8 cellular contexts compared by ENCODE assay signal in the genomic region with DNA sequence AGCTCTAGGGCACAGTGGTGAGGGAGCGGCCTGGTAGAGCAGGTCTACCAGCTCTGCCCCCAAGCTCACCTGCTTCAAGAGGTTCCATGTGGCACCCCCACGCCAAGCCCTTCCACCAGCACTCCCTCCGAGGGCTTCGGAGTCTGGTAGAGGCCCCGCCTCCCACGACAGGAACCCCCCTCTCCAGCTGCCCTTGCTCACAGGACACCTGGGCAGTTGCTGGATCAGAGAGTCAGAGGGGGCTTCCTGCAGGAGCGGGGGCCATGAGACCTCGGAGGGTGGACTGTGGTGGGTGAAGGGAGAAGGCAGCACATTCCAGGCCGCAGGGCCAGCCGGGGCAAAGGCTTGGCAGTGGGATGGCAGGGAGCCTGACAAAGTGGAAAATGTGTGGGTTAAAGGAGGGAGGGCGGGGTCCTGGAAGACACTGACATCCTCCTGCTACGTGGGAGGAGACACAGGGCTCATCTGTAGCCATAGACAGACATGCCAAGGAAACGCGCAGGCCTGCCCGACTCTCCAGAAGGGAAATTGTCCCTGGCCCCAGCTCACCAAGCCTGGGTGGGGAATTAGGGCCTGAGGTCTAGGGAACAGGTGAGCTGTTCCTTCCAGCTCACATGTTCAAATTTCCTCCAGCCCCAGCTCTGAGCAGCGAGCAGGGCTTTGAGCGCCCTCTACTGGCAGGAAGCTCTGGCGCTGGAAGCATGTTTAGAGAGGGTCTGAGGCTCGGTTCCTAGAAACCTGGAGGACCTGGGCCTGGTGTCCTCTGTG.
A peak's percentile ranks its signal among the peaks of the same experiment; 100 is the strongest.
DNase-seq lines count a peak whose midpoint lies in the region; ATAC-seq and TF ChIP-seq lines count a peak whose summit lies in the region.

No MANE protein-coding gene starts in this region.

- ATAC-seq in GM23338 (peak; percentile 42), lung (ENCODE audit: insufficient read depth, low FRiP score) (no peak), GM21526 (IDR thresholded peaks at IDR 0.05; ENCODE audit: low FRiP score, unreplicated experiment) (no peak)

- H3K4me3 ChIP-seq in AG09309 (ENCODE audit: control insufficient read depth, low read depth, low read length) (no peak overlapping the region), GM23338 (no peak overlapping the region), dorsolateral prefrontal cortex (no peak overlapping the region), lung (no peak overlapping the region)

- 44% methylated on average over 18 to 19 of the region's 19 CpGs for WGBS in lung, 2 donors

- H3F3A ChIP-seq in GM23338 (replicated peaks; ENCODE audit: low read depth), result 0 out of 2 replicates have a peak, but pooled peaks cover 4% of the 10 kb centered on the region

- TF ChIP-seq CTCF in AG09309 (IDR thresholded peaks at IDR 0.05; ENCODE audit: control insufficient read depth, insufficient read depth, low read depth, low read length, missing control alignments) (peak; percentile 99), GM23338 (conservative IDR thresholded peaks at IDR 0.05; ENCODE audit: low read depth in 2 of 2) (peak; percentile 93 to 100), dorsolateral prefrontal cortex (IDR thresholded peaks at IDR 0.05 in 54 of 56, conservative IDR thresholded peaks at IDR 0.05 in 2 of 56; ENCODE audit: low read depth in 1 of 56, partially characterized antibody in 56 of 56) (peak; percentile 69 to 98 (median 96)), lung (IDR thresholded peaks at IDR 0.05; ENCODE audit: control extremely low read depth, extremely low read depth) (peak; percentile 94)

- no peak overlapping the region for H3K4me2 ChIP-seq in GM23338

- H3K36me3 ChIP-seq in GM23338 (ENCODE audit: insufficient read depth), result no peaks in the 10 kb centered on the region
- H3K36me3 ChIP-seq in lung (ENCODE audit: control insufficient read depth in 2 of 2, insufficient read depth in 2 of 2, low read length in 2 of 2), result no peaks in the 10 kb centered on the region

- H3K27ac Mint-ChIP-seq in GM23338, result no peak overlapping the region

- peaks cover 10% of the 10 kb centered on the region; the same call in 2 of the 3 replicates for H3K4me1 Mint-ChIP-seq in GM23338

- no peaks in the 10 kb centered on the region for H3K9me2 ChIP-seq in GM23338 (ENCODE audit: insufficient read depth)

- intact Hi-C loops in dorsolateral prefrontal cortex (cut with DNase I), result loop anchor here (2.0 to 10.0 kb wide), 5 partner anchors 67 to 474 kb away; no protein-coding TSS in a partner anchor

- no peak overlapping the region for H3K4me3 Mint-ChIP-seq in GM23338

- no peaks in the 10 kb centered on the region for H3K36me3 Mint-ChIP-seq in GM23338 (ENCODE audit: low read depth)

- H3K27me3 ChIP-seq in GM23338 (ENCODE audit: insufficient read depth), result no peaks in the 10 kb centered on the region
- no peaks in the 10 kb centered on the region for H3K27me3 ChIP-seq in dorsolateral prefrontal cortex
- no peaks in the 10 kb centered on the region for H3K27me3 ChIP-seq in lung (ENCODE audit: control insufficient read depth, insufficient read depth)

- H3K27ac ChIP-seq in GM23338 (ENCODE audit: low read depth) (no peak overlapping the region), dorsolateral prefrontal cortex (peak overlapping the region in 1 of 59 donors; percentile 16), lung (ENCODE audit: low read depth in 1 of 2, low read length in 1 of 2) (no peak overlapping the region)

- no peaks in the 10 kb centered on the region for H3K79me2 ChIP-seq in GM23338 (replicated peaks; ENCODE audit: insufficient read depth)

- peak overlapping the region; percentile 78 for H2AFZ ChIP-seq in GM23338

- DNase-seq in AG09309 (ENCODE audit: low read depth), result no peak
- DNase-seq in GM23338 (ENCODE audit: low spot score), result peak; percentile 95
- DNase-seq in NCI-H524 (lab: John Stamatoyannopoulos, UW), result peak; percentile 75 to 89
- DNase-seq in activated CD4-positive, alpha-beta T cell treated with anti-CD3 and anti-CD28 coated beads, Interleukin-2, amount 50 U/mL, for 1 hour, result peak; percentile 82
- DNase-seq in dorsolateral prefrontal cortex, result peak; percentile 70 to 88 (median 81)
- peak; percentile 75 for DNase-seq in lung (ENCODE audit: low spot score)
- DNase-seq in stimulated activated CD8-positive, alpha-beta memory T cell treated with anti-CD3 and anti-CD28 coated beads, Interleukin-15, amount 100 ng/mL, for 24 hours (ENCODE audit: low read depth), result peak; percentile 74

- H3K9me3 Mint-ChIP-seq in GM23338, result no peaks in the 10 kb centered on the region

- H3K4me1 ChIP-seq in GM23338 (ENCODE audit: insufficient read depth), result peaks cover 6% of the 10 kb centered on the region; the same call in 1 of the 2 replicates
- peaks cover 0 to 5% of the 10 kb centered on the region in 2 donors for H3K4me1 ChIP-seq in lung (ENCODE audit: control insufficient read depth in 2 of 2, insufficient read depth in 2 of 2, low read length in 2 of 2)

- no peaks in the 10 kb centered on the region for H4K20me1 ChIP-seq in GM23338 (replicated peaks; ENCODE audit: insufficient read depth)

- no peaks in the 10 kb centered on the region for H3K9me3 ChIP-seq in lung (ENCODE audit: control insufficient read depth in 2 of 2, insufficient read depth in 1 of 2, low read length in 1 of 2)

- H3K27me3 Mint-ChIP-seq in GM23338 (ENCODE audit: insufficient read depth, low read depth, poor library complexity), result peaks cover 24% of the 10 kb centered on the region

TF ChIP-seq in GM23338, 12 proteins besides CTCF, POLR2A, EP300 and RAD21 (continues in another document):
- TF ChIP-seq EZH2 (IDR thresholded peaks at IDR 0.05; ENCODE audit: low read depth, unreplicated experiment) (no peak), POLR2AphosphoS5 (IDR thresholded peaks at IDR 0.05; ENCODE audit: low read depth) (no peak), ZNF114 (CRISPR knock-in tag; IDR thresholded peaks at IDR 0.05) (no peak), JUNB (IDR thresholded peaks at IDR 0.05; ENCODE audit: unreplicated experiment) (no peak)
- TF ChIP-seq, protein P1, sequence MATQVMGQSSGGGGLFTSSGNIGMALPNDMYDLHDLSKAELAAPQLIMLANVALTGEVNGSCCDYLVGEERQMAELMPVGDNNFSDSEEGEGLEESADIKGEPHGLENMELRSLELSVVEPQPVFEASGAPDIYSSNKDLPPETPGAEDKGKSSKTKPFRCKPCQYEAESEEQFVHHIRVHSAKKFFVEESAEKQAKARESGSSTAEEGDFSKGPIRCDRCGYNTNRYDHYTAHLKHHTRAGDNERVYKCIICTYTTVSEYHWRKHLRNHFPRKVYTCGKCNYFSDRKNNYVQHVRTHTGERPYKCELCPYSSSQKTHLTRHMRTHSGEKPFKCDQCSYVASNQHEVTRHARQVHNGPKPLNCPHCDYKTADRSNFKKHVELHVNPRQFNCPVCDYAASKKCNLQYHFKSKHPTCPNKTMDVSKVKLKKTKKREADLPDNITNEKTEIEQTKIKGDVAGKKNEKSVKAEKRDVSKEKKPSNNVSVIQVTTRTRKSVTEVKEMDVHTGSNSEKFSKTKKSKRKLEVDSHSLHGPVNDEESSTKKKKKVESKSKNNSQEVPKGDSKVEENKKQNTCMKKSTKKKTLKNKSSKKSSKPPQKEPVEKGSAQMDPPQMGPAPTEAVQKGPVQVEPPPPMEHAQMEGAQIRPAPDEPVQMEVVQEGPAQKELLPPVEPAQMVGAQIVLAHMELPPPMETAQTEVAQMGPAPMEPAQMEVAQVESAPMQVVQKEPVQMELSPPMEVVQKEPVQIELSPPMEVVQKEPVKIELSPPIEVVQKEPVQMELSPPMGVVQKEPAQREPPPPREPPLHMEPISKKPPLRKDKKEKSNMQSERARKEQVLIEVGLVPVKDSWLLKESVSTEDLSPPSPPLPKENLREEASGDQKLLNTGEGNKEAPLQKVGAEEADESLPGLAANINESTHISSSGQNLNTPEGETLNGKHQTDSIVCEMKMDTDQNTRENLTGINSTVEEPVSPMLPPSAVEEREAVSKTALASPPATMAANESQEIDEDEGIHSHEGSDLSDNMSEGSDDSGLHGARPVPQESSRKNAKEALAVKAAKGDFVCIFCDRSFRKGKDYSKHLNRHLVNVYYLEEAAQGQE (IDR thresholded peaks at IDR 0.05; ENCODE audit: unreplicated experiment), result no peak
- TF ChIP-seq, protein P2, sequence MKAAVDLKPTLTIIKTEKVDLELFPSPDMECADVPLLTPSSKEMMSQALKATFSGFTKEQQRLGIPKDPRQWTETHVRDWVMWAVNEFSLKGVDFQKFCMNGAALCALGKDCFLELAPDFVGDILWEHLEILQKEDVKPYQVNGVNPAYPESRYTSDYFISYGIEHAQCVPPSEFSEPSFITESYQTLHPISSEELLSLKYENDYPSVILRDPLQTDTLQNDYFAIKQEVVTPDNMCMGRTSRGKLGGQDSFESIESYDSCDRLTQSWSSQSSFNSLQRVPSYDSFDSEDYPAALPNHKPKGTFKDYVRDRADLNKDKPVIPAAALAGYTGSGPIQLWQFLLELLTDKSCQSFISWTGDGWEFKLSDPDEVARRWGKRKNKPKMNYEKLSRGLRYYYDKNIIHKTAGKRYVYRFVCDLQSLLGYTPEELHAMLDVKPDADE (IDR thresholded peaks at IDR 0.05), result no peak
